ENCODE assay signal across 29 cellular contexts in genomic region chr7:73838642-73839041, GRCh38. TPM values are rescaled to one million over a fixed set of nuclear protein-coding genes. Genes with fewer than 3 reads are reported as not detected.
DNase-seq lines count a peak whose midpoint lies in the region; ATAC-seq, FAIRE-seq and TF ChIP-seq lines count a peak whose summit lies in the region.
"Had no signal": no experiment of that assay in that cellular context is flagged by ENCODE, and none has a peak within 500 bp of the region (broad histone marks: within the 10 kb centered on the region; RNA-seq: fewer than 3 reads in every experiment).

No MANE protein-coding gene starts in this region.

- H3K4me3 Mint-ChIP-seq in activated CD4-positive, alpha-beta memory T cell treated with anti-CD3 and anti-CD28 coated beads for 36 hours, result no peak overlapping the region
- H3K4me3 Mint-ChIP-seq: activated naive CD4-positive, alpha-beta T cell treated with anti-CD3 and anti-CD28 coated beads, Interleukin-2, amount 50 U/mL, for 24 hours; stimulated activated naive CD8-positive, alpha-beta T cell treated with anti-CD3 and anti-CD28 coated beads, Interleukin-15, amount 100 ng/mL, for 72 hours had no signal

- CTCF ChIA-PET in RWPE1 (lab: Yijun Ruan, JAX) (interaction anchor here (0.5 kb wide), 1 partner anchor 114 kb away, joined by 3 read pairs; no protein-coding TSS in a partner anchor), H1 (lab: Charles Lee; ENCODE audit: partially characterized antibody) (interaction anchor here (0.7 to 7.1 kb wide), 7 partner anchors 10 to 28 kb away, joined by 3 to 65 read pairs (median 16); partner anchors contain the start of gene CLDN4)
- CTCF ChIA-PET in activated CD4-positive, alpha-beta memory T cell treated with anti-CD3 and anti-CD28 coated beads for 36 hours (lab: Charles Lee), result no interaction called here

- H2BK12ac ChIP-seq in H1 (ENCODE audit: low read depth, low read length) (0 out of 2 replicates have a peak overlapping the region, but pooled peaks have one; percentile 39), trophoblast cell (ENCODE audit: low read length) (peak overlapping the region; percentile 8)

- H3K27me3 Mint-ChIP-seq in activated CD4-positive, alpha-beta memory T cell treated with anti-CD3 and anti-CD28 coated beads for 36 hours, result no peaks in the 10 kb centered on the region
- H3K27me3 Mint-ChIP-seq: activated naive CD4-positive, alpha-beta T cell treated with anti-CD3 and anti-CD28 coated beads, Interleukin-2, amount 50 U/mL, for 24 hours; stimulated activated naive CD8-positive, alpha-beta T cell treated with anti-CD3 and anti-CD28 coated beads, Interleukin-15, amount 100 ng/mL, for 72 hours had no signal

- H3K79me1 ChIP-seq in H1 (ENCODE audit: low read depth, low read length) (no peaks in the 10 kb centered on the region), trophoblast cell (ENCODE audit: low read length) (peaks cover 11% of the 10 kb centered on the region)

- H3K56ac ChIP-seq in H1 (replicated peaks; ENCODE audit: insufficient read length, low read depth, low read length), result no peak overlapping the region

- TF ChIP-seq RAD21 in H1 (IDR thresholded peaks at IDR 0.05 in 1 of 2, conservative IDR thresholded peaks at IDR 0.05 in 1 of 2; ENCODE audit: low read depth in 2 of 2, low read length in 2 of 2), result no peak

- TF ChIP-seq CTCF in RWPE1 (conservative IDR thresholded peaks at IDR 0.05; ENCODE audit: low read depth) (no peak), H1 (IDR thresholded peaks at IDR 0.05; ENCODE audit: control extremely low read depth in 1 of 3, insufficient read depth in 1 of 3, low read depth in 1 of 3, low read length in 3 of 3) (no peak)

- H2BK20ac ChIP-seq in H1 (ENCODE audit: low read length), result no peak overlapping the region

- H2BK15ac ChIP-seq in H1 (ENCODE audit: low read length), result 0 out of 2 replicates have a peak overlapping the region, but pooled peaks have one; percentile 29

- H3K18ac ChIP-seq in H1 (ENCODE audit: extremely low read depth, low read length), result peak overlapping the region; percentile 32; the same call in 1 of the 2 replicates
- no peak overlapping the region for H3K18ac ChIP-seq in trophoblast cell (ENCODE audit: low read length)

- no peak for FAIRE-seq in H1 (lab: Jason Lieb, UNC)
- FAIRE-seq: TTC549 had no signal

- H3K4me1 Mint-ChIP-seq in activated CD4-positive, alpha-beta memory T cell treated with anti-CD3 and anti-CD28 coated beads for 36 hours (ENCODE audit: low read depth), result no peaks in the 10 kb centered on the region

- no peaks in the 10 kb centered on the region for H3K79me2 ChIP-seq in H1 (ENCODE audit: control insufficient read depth in 1 of 2, insufficient read depth in 2 of 2, low read length in 2 of 2)
- H3K79me2 ChIP-seq in trophoblast cell (ENCODE audit: control insufficient read depth, insufficient read depth, low read length, poor library complexity), result peaks cover 3% of the 10 kb centered on the region

- H3K14ac ChIP-seq in H1 (ENCODE audit: insufficient read length) (no peak overlapping the region), trophoblast cell (ENCODE audit: low read length) (peak overlapping the region; percentile 12)

- H3K27ac Mint-ChIP-seq in activated CD4-positive, alpha-beta memory T cell treated with anti-CD3 and anti-CD28 coated beads for 36 hours, result no peak overlapping the region
- H3K27ac Mint-ChIP-seq: activated naive CD4-positive, alpha-beta T cell treated with anti-CD3 and anti-CD28 coated beads, Interleukin-2, amount 50 U/mL, for 24 hours had no signal

- no peak overlapping the region; a peak in 1 of 7 replicates for H3K9ac ChIP-seq in H1 (replicated peaks in 1 of 4; ENCODE audit: extremely low read depth in 1 of 4, low read depth in 3 of 4, low read length in 3 of 4)
- no peak overlapping the region for H3K9ac ChIP-seq in trophoblast cell (ENCODE audit: low read length)

- H3K9me3 ChIP-seq in H1 (ENCODE audit: insufficient read depth in 2 of 2, low read depth in 1 of 2, low read length in 1 of 2), result peaks cover 5 to 7% of the 10 kb centered on the region in 2 experiments; a peak in 2 of 4 replicates
- H3K9me3 ChIP-seq in trophoblast cell (ENCODE audit: insufficient read depth, low read depth, low read length), result peaks cover 5% of the 10 kb centered on the region
- H3K9me3 ChIP-seq: ovary, upper lobe of right lung had no signal

- H3K4ac ChIP-seq in H1 (replicated peaks; ENCODE audit: insufficient read length, low read depth, low read length) (no peak overlapping the region), trophoblast cell (ENCODE audit: low read depth, low read length) (no peak overlapping the region)

- no peak for TF ChIP-seq EP300 in H1 (IDR thresholded peaks at IDR 0.05; ENCODE audit: borderline replicate concordance in 1 of 2, low read depth in 2 of 2, low read length in 2 of 2)

- TF ChIP-seq POLR2A in H1 (IDR thresholded peaks at IDR 0.05; ENCODE audit: control extremely low read depth in 1 of 2, low read depth in 2 of 2, low read length in 2 of 2), result no peak

- no peaks in the 10 kb centered on the region for H3K9me3 Mint-ChIP-seq in activated CD4-positive, alpha-beta memory T cell treated with anti-CD3 and anti-CD28 coated beads for 36 hours
- H3K9me3 Mint-ChIP-seq: activated naive CD4-positive, alpha-beta T cell treated with anti-CD3 and anti-CD28 coated beads, Interleukin-2, amount 50 U/mL, for 24 hours; stimulated activated naive CD8-positive, alpha-beta T cell treated with anti-CD3 and anti-CD28 coated beads, Interleukin-15, amount 100 ng/mL, for 72 hours had no signal

- no peak for ATAC-seq in HG03025 (IDR thresholded peaks at IDR 0.05; ENCODE audit: low FRiP score, unreplicated experiment)
- ATAC-seq: right cardiac atrium; stimulated activated naive CD8-positive, alpha-beta T cell treated with anti-CD3 and anti-CD28 coated beads, Interleukin-15, amount 100 ng/mL, for 72 hours; upper lobe of right lung had no signal

- no peak overlapping the region for H3K4me3 ChIP-seq in H7 (ENCODE audit: insufficient read depth, low read depth, low read length)
- no peak overlapping the region for H3K4me3 ChIP-seq in H1 (ENCODE audit: extremely low read depth in 1 of 4, insufficient read depth in 2 of 4, low read depth in 3 of 4, low read length in 4 of 4)
- H3K4me3 ChIP-seq in trophoblast cell (ENCODE audit: low read depth, low read length), result no peak overlapping the region
- H3K4me3 ChIP-seq: ovary, upper lobe of right lung had no signal

- POLR2A ChIA-PET in RWPE1 (lab: Yijun Ruan, JAX; ENCODE audit: low non-redundant PET), result interaction anchor here (0.6 kb wide), 1 partner anchor 18 kb away, joined by 4 read pairs; no protein-coding TSS in a partner anchor
- POLR2A ChIA-PET in H1 (lab: Charles Lee; ENCODE audit: partially characterized antibody), result interaction anchor here (0.6 to 6.5 kb wide), 5 partner anchors 7 to 212 kb away, joined by 3 to 96 read pairs (median 12); partner anchors contain the start of gene CLDN4
- POLR2A ChIA-PET in activated CD4-positive, alpha-beta memory T cell treated with anti-CD3 and anti-CD28 coated beads for 36 hours (lab: Charles Lee), result no interaction called here

- peak; percentile 41 for DNase-seq in H7
- DNase-seq in RWPE1 (ENCODE audit: low spot score), result peak; percentile 72
- DNase-seq in H1 (ENCODE audit: low read depth in 1 of 2, low spot score in 2 of 2), result no peak
- DNase-seq in trophoblast cell, result no peak
- DNase-seq in effector CD4-positive, alpha-beta T cell, result no peak
- DNase-seq in activated CD4-positive, alpha-beta memory T cell treated with anti-CD3 and anti-CD28 coated beads for 36 hours, result no peak
- DNase-seq: activated CD4-positive, alpha-beta T cell treated with anti-CD3 and anti-CD28 coated beads for 4 hours; anterior cingulate cortex; C1 segment of cervical spinal cord; caudate nucleus; GOT3; KG1; NCI-H1694 treated with DMSO at 0.1 percent for 48 hours; NCI-H82; ovary; right cardiac atrium; SHP77 treated with DMSO at 0.1 percent for 48 hours; stimulated activated CD4-positive, alpha-beta T cell treated with anti-CD3 and anti-CD28 coated beads, Interleukin-12 subunit alpha, Interleukin-12 subunit beta, amount 100 ng/mL, for 4 hours; stimulated activated CD4-positive, alpha-beta T cell treated with anti-CD3 and anti-CD28 coated beads, Interleukin-4, amount 100 ng/mL, for 4 hours; stimulated activated naive CD8-positive, alpha-beta T cell treated with anti-CD3 and anti-CD28 coated beads, Interleukin-15, amount 100 ng/mL, for 72 hours; SW 1271; upper lobe of right lung had no signal

- peaks cover 6% of the 10 kb centered on the region; the same call in 1 of the 2 replicates for H3K23me2 ChIP-seq in H1 (ENCODE audit: low read depth, low read length)

- H4K91ac ChIP-seq in H1 (replicated peaks; ENCODE audit: insufficient read length, low read length), result no peak overlapping the region
- H4K91ac ChIP-seq in trophoblast cell (ENCODE audit: low read depth, low read length), result peak overlapping the region; percentile 11

- H2BK5ac ChIP-seq in H1 (ENCODE audit: low read depth, low read length), result no peak overlapping the region
- no peak overlapping the region for H2BK5ac ChIP-seq in trophoblast cell (ENCODE audit: low read depth, low read length, poor library complexity)

- H2AFZ ChIP-seq in H1 (ENCODE audit: low read length) (no peak overlapping the region), trophoblast cell (ENCODE audit: insufficient read depth, low read length, poor library complexity) (no peak overlapping the region)

- H4K5ac ChIP-seq in H1 (ENCODE audit: insufficient read length, low read depth, low read length), result no peak overlapping the region

- 81% methylated on average over 6 of the region's 6 CpGs; no CpG with 5 or more reads in 1 of the 2 experiments for WGBS in H1 (ENCODE audit: extremely low coverage in 1 of 2, insufficient coverage in 1 of 2, insufficient read length in 1 of 2, insufficient replicate concordance in 2 of 2, low coverage in 1 of 2, low lambda C conversion rate in 2 of 2, missing lambda C conversion rate in 1 of 2), 2 experiments
- WGBS in trophoblast cell (ENCODE audit: extremely low coverage, insufficient coverage, insufficient read length), result no CpG with 5 or more reads among the region's 6 CpGs

- no peaks in the 10 kb centered on the region for H3K36me3 Mint-ChIP-seq in activated CD4-positive, alpha-beta memory T cell treated with anti-CD3 and anti-CD28 coated beads for 36 hours
- H3K36me3 Mint-ChIP-seq: activated naive CD4-positive, alpha-beta T cell treated with anti-CD3 and anti-CD28 coated beads, Interleukin-2, amount 50 U/mL, for 24 hours had no signal

- H3K23ac ChIP-seq in H1 (ENCODE audit: insufficient read length) (no peak overlapping the region), trophoblast cell (ENCODE audit: low read length) (no peak overlapping the region)

- H3K4me1 ChIP-seq in H1 (replicated peaks in 1 of 4; ENCODE audit: control insufficient read depth in 3 of 4, insufficient read depth in 4 of 4, low read length in 3 of 4) (peaks cover 0 to 8% (median 5%) of the 10 kb centered on the region in 4 experiments; a peak in 6 of 7 replicates), trophoblast cell (ENCODE audit: control insufficient read depth in 1 of 2, insufficient read depth in 2 of 2, low read length in 2 of 2) (peaks cover 23 to 25% of the 10 kb centered on the region in 2 experiments)

- H4K20me1 ChIP-seq in H1 (replicated peaks in 1 of 2; ENCODE audit: control insufficient read depth in 1 of 2, insufficient read depth in 2 of 2, low read length in 2 of 2), result no peaks in the 10 kb centered on the region

- peak overlapping the region; percentile 87 for H3K27ac ChIP-seq in RWPE1
- no peak overlapping the region for H3K27ac ChIP-seq in H1 (ENCODE audit: low read depth, low read length)
- H3K27ac ChIP-seq in trophoblast cell (ENCODE audit: low read depth, low read length), result no peak overlapping the region
- H3K27ac ChIP-seq: ovary, upper lobe of right lung had no signal

- no peak overlapping the region for H4K8ac ChIP-seq in H1 (ENCODE audit: extremely low read depth, insufficient read depth, low read length)
- peak overlapping the region; percentile 2 for H4K8ac ChIP-seq in trophoblast cell (ENCODE audit: low read depth, low read length)

- H4K12ac ChIP-seq in trophoblast cell (ENCODE audit: low read depth, low read length), result no peak overlapping the region

- intact Hi-C loops in activated CD4-positive, alpha-beta memory T cell treated with anti-CD3 and anti-CD28 coated beads for 36 hours (cut with micrococcal nuclease), result no loop called here

- H2AK5ac ChIP-seq in H1 (ENCODE audit: low read depth, low read length) (peak overlapping the region; percentile 75; the same call in 1 of the 2 replicates), trophoblast cell (ENCODE audit: low read length) (no peak overlapping the region)

- no peaks in the 10 kb centered on the region for H3K27me3 ChIP-seq in H7 (ENCODE audit: control insufficient read depth, insufficient read depth, low read length)
- no peaks in the 10 kb centered on the region for H3K27me3 ChIP-seq in H1 (replicated peaks in 1 of 4; ENCODE audit: control insufficient read depth in 3 of 4, extremely low read depth in 1 of 4, insufficient read depth in 3 of 4, low read length in 3 of 4)
- no peaks in the 10 kb centered on the region for H3K27me3 ChIP-seq in trophoblast cell (ENCODE audit: insufficient read depth, low read length)
- H3K27me3 ChIP-seq: ovary, upper lobe of right lung had no signal

- H3K4me2 ChIP-seq in H1 (ENCODE audit: insufficient read depth in 1 of 2, low read depth in 2 of 2, low read length in 2 of 2) (no peak overlapping the region), trophoblast cell (ENCODE audit: low read length) (no peak overlapping the region)

- peak overlapping the region; percentile 14 for H2BK120ac ChIP-seq in H1 (replicated peaks; ENCODE audit: low read depth, low read length)
- H2BK120ac ChIP-seq in trophoblast cell (ENCODE audit: insufficient read depth, low read length, poor library complexity), result peak overlapping the region; percentile 3

- H3K36me3 ChIP-seq in H7 (replicated peaks; ENCODE audit: control insufficient read depth, insufficient read depth, low read length), result no peaks in the 10 kb centered on the region; the same call in 1 of the 2 replicates
- H3K36me3 ChIP-seq in H1 (ENCODE audit: control insufficient read depth in 2 of 4, insufficient read depth in 4 of 4, low read length in 3 of 4), result no peaks in the 10 kb centered on the region; a peak in 1 of 8 replicates
- peaks cover 0 to 3% of the 10 kb centered on the region in 2 experiments for H3K36me3 ChIP-seq in trophoblast cell (ENCODE audit: control insufficient read depth in 1 of 2, insufficient read depth in 2 of 2, low read length in 2 of 2)
- H3K36me3 ChIP-seq: ovary, upper lobe of right lung had no signal

RNA-seq across cellular contexts. Expression of gene METTL27, which starts 3.7 kb away (rescaled TPM):
- total RNA-seq in H7 (2014; rRNA removed; shearing (Covaris generic)), result 1.9 and 7.4 TPM in 2 replicates
- total RNA-seq in H1 (2021; fragmentation: NEBNext Ultra II Directional; extraction: Animal tissue kit (Norgen Biotek cat#: 25700)), result 5.6 and 6.2 TPM in 2 replicates
- polyA plus RNA-seq in H1 (2011; rRNA removed), result 12.0 and 21.6 TPM in 2 replicates
- 14.6 TPM for polyA plus RNA-seq in H1 (2011; cell fraction: cytosol; rRNA removed)
- 19.1 TPM for polyA plus RNA-seq in H1 (2011; cell fraction: nucleus; rRNA removed)
- 4.4 to 11.8 TPM (median 8.7 TPM) in 4 replicates for polyA plus RNA-seq in H1 (2012, experiment 1 of 2)
- 5.8 TPM for polyA plus RNA-seq in H1 (2012, experiment 2 of 2)
- 3.1 TPM for polyA plus RNA-seq in H1 (2013, experiment 1 of 2)
- polyA plus RNA-seq in H1 (2013, experiment 2 of 2), result 2.6 TPM
- polyA minus RNA-seq in H1 (2011; rRNA and poly(A)+ RNA removed), result 3.9 and 8.7 TPM in 2 replicates
- 5.5 TPM for polyA minus RNA-seq in H1 (2011; cell fraction: cytosol; rRNA and poly(A)+ RNA removed)
- 14.0 TPM for polyA minus RNA-seq in H1 (2011; cell fraction: nucleus; rRNA and poly(A)+ RNA removed)
- polyA plus RNA-seq in trophoblast cell (2013), result 1.3 and 1.5 TPM in 2 replicates
- 1 to 10 TPM; 1.7 to 2.3 TPM for total RNA-seq in activated CD4-positive, alpha-beta memory T cell treated with anti-CD3 and anti-CD28 coated beads for 36 hours

RNA-seq across cellular contexts. Expression of gene CLDN4, which starts 7.8 kb away (rescaled TPM):
- total RNA-seq in H7 (2014; rRNA removed; shearing (Covaris generic)), result 2.0 and 2.1 TPM in 2 replicates
- total RNA-seq in H1 (2021; fragmentation: NEBNext Ultra II Directional; extraction: Animal tissue kit (Norgen Biotek cat#: 25700)), result 28.0 TPM in 2 replicates
- 69.3 and 112 TPM in 2 replicates for polyA plus RNA-seq in H1 (2011; rRNA removed)
- polyA plus RNA-seq in H1 (2011; cell fraction: cytosol; rRNA removed), result 77.0 TPM
- 68.1 TPM for polyA plus RNA-seq in H1 (2011; cell fraction: nucleus; rRNA removed)
- polyA plus RNA-seq in H1 (2012, experiment 1 of 2), result 23.8 to 46.5 TPM (median 45.3 TPM) in 4 replicates
- 45.3 TPM for polyA plus RNA-seq in H1 (2012, experiment 2 of 2)
- 57.8 TPM for polyA plus RNA-seq in H1 (2013, experiment 1 of 2)
- 59.7 TPM for polyA plus RNA-seq in H1 (2013, experiment 2 of 2)
- 30.3 and 31.4 TPM in 2 replicates for polyA minus RNA-seq in H1 (2011; rRNA and poly(A)+ RNA removed)
- polyA minus RNA-seq in H1 (2011; cell fraction: cytosol; rRNA and poly(A)+ RNA removed), result 33.1 TPM
- 34.6 TPM for polyA minus RNA-seq in H1 (2011; cell fraction: nucleus; rRNA and poly(A)+ RNA removed)
- 166 and 180 TPM in 2 replicates for polyA plus RNA-seq in trophoblast cell (2013)
- under 1 TPM; 0.14 to 0.17 TPM for total RNA-seq in activated CD4-positive, alpha-beta memory T cell treated with anti-CD3 and anti-CD28 coated beads for 36 hours
- total RNA-seq: lung microvascular endothelial cell had no signal
- polyA plus RNA-seq: right cardiac atrium had no signal

RNA-seq across cellular contexts. Expression of gene TMEM270, which starts 22.3 kb away (rescaled TPM):
- not detected in 2 replicates for total RNA-seq in H7 (2014; rRNA removed; shearing (Covaris generic))
- not detected in 2 replicates for total RNA-seq in H1 (2021; fragmentation: NEBNext Ultra II Directional; extraction: Animal tissue kit (Norgen Biotek cat#: 25700))
- 0.26 and 0.33 TPM in 2 replicates for polyA plus RNA-seq in H1 (2011; rRNA removed)
- polyA plus RNA-seq in H1 (2011; cell fraction: cytosol; rRNA removed), result not detected
- polyA plus RNA-seq in H1 (2011; cell fraction: nucleus; rRNA removed), result not detected
- 0.23 TPM in 1 of 4 replicates, not detected in the others for polyA plus RNA-seq in H1 (2012, experiment 1 of 2)
- not detected for polyA plus RNA-seq in H1 (2012, experiment 2 of 2)
- 0.16 TPM for polyA plus RNA-seq in H1 (2013, experiment 1 of 2)
- polyA plus RNA-seq in H1 (2013, experiment 2 of 2), result not detected
- polyA minus RNA-seq in H1 (2011; rRNA and poly(A)+ RNA removed), result not detected in 2 replicates
- polyA minus RNA-seq in H1 (2011; cell fraction: cytosol; rRNA and poly(A)+ RNA removed), result not detected
- not detected for polyA minus RNA-seq in H1 (2011; cell fraction: nucleus; rRNA and poly(A)+ RNA removed)
- polyA plus RNA-seq in trophoblast cell (2013), result not detected in 2 replicates
- total RNA-seq in activated CD4-positive, alpha-beta memory T cell treated with anti-CD3 and anti-CD28 coated beads for 36 hours, result not detected
- total RNA-seq: glomerular endothelial cell, kidney epithelial cell, lung microvascular endothelial cell, OCI-LY7, right cardiac atrium, upper lobe of right lung had no signal
- polyA plus RNA-seq: ovary, right cardiac atrium had no signal

Comparison
In these comparisons a context has a peak if more than half of its experiments do, and no peak if none do; other contexts are left out.
1. DNase-seq: peak in H7 (single experiment) and RWPE1 (single experiment); none in H1 (0 of 2), trophoblast cell (0 of 2), effector CD4-positive, alpha-beta T cell (single experiment) and activated CD4-positive, alpha-beta memory T cell treated with anti-CD3 and anti-CD28 coated beads for 36 hours (single experiment).